ENCODE assay signal across 1 cellular context in genomic region chr4:122997463-122998101, GRCh38.
TF ChIP-seq lines count a peak whose summit lies in the region.

No MANE protein-coding gene starts in this region.

TF ChIP-seq in K562, 482 proteins besides CTCF, POLR2A, EP300 and RAD21 (continued from another document):
- no peak for TF ChIP-seq AFF1 (IDR thresholded peaks at IDR 0.05; ENCODE audit: low read depth in 1 of 2, partially characterized antibody in 2 of 2)
- TF ChIP-seq ZNF347 (CRISPR knock-in tag; IDR thresholded peaks at IDR 0.05; ENCODE audit: low read depth), result no peak
- no peak for TF ChIP-seq IRF9 (tag; IDR thresholded peaks at IDR 0.05)
- TF ChIP-seq BMI1 (IDR thresholded peaks at IDR 0.05; ENCODE audit: low read length), result no peak
- TF ChIP-seq NBN (IDR thresholded peaks at IDR 0.05; ENCODE audit: low read depth), result no peak
- TF ChIP-seq NFRKB (IDR thresholded peaks at IDR 0.05; ENCODE audit: low read depth), result no peak
- TF ChIP-seq ARID1B (IDR thresholded peaks at IDR 0.05), result peak; percentile 30
- no peak for TF ChIP-seq ZNF280A (IDR thresholded peaks at IDR 0.05; ENCODE audit: low read depth, partially characterized antibody)
- no peak for TF ChIP-seq HINFP (tag; conservative IDR thresholded peaks at IDR 0.05; ENCODE audit: low read depth)
- TF ChIP-seq ZNF76 (CRISPR knock-in tag; IDR thresholded peaks at IDR 0.05; ENCODE audit: borderline replicate concordance), result no peak
- no peak for TF ChIP-seq CHCHD3 (CRISPR knock-in tag; IDR thresholded peaks at IDR 0.05)
- no peak for TF ChIP-seq RUNX1 (IDR thresholded peaks at IDR 0.05; ENCODE audit: low read depth)
- no peak for TF ChIP-seq TAF9B (IDR thresholded peaks at IDR 0.05; ENCODE audit: partially characterized antibody)
- TF ChIP-seq ZNF764 (CRISPR knock-in tag; IDR thresholded peaks at IDR 0.05; ENCODE audit: low read depth), result no peak
- TF ChIP-seq ZNF224 (CRISPR knock-in tag; IDR thresholded peaks at IDR 0.05), result no peak
- TF ChIP-seq ZBTB1 (CRISPR knock-in tag; IDR thresholded peaks at IDR 0.05; ENCODE audit: borderline replicate concordance, low read depth), result no peak
- TF ChIP-seq ZZZ3 (IDR thresholded peaks at IDR 0.05), result no peak
- peak; percentile 81 for TF ChIP-seq ZNF316 (IDR thresholded peaks at IDR 0.05)
- TF ChIP-seq RBM39 (optimal IDR thresholded peaks at IDR 0.05; ENCODE audit: low read depth, low read length), result no peak
- no peak for TF ChIP-seq MCM2 (IDR thresholded peaks at IDR 0.05; ENCODE audit: low read depth)
- TF ChIP-seq MAFF (IDR thresholded peaks at IDR 0.05; ENCODE audit: low read length), result peak; percentile 57; the same call in 1 of the 2 replicates
- TF ChIP-seq JUND (IDR thresholded peaks at IDR 0.05; ENCODE audit: borderline replicate concordance, low read depth, low read length), result no peak
- no peak; the same call in 2 of the 3 replicates for TF ChIP-seq JUND (tag; IDR thresholded peaks at IDR 0.05; ENCODE audit: borderline replicate concordance, low read depth, low read length)
- TF ChIP-seq ZBTB5 (IDR thresholded peaks at IDR 0.05), result no peak
- no peak for TF ChIP-seq RB1 (IDR thresholded peaks at IDR 0.05; ENCODE audit: low read depth)
- no peak for TF ChIP-seq CEBPG (CRISPR knock-in tag; IDR thresholded peaks at IDR 0.05)
- no peak for TF ChIP-seq CEBPG (tag; conservative IDR thresholded peaks at IDR 0.05 in 1 of 2, IDR thresholded peaks at IDR 0.05 in 1 of 2)
- no peak for TF ChIP-seq ZBTB11 (CRISPR knock-in tag; IDR thresholded peaks at IDR 0.05)
- TF ChIP-seq SNIP1 (IDR thresholded peaks at IDR 0.05; ENCODE audit: low read depth), result no peak
- no peak for TF ChIP-seq PREB (CRISPR knock-in tag; IDR thresholded peaks at IDR 0.05)
- TF ChIP-seq NFE2L1 (tag; IDR thresholded peaks at IDR 0.05; ENCODE audit: borderline replicate concordance, low read depth), result peak; percentile 40; the same call in 1 of the 2 replicates
- no peak for TF ChIP-seq ZNF584 (CRISPR knock-in tag; IDR thresholded peaks at IDR 0.05; ENCODE audit: low read depth)
- TF ChIP-seq ZNF699 (CRISPR knock-in tag; IDR thresholded peaks at IDR 0.05; ENCODE audit: insufficient replicate concordance), result no peak
